In genomic region chr11:46695345-46696211, GRCh38 we compare ENCODE assay signal across 1 cellular context.
TF ChIP-seq lines count a peak whose summit lies in the region.

No MANE protein-coding gene starts in this region.

TF ChIP-seq in HepG2, 621 proteins besides CTCF, POLR2A, EP300 and RAD21 (continued from another document and continues in another):
- no peak for TF ChIP-seq PRDM4 (CRISPR knock-in tag; IDR thresholded peaks at IDR 0.05; ENCODE audit: borderline replicate concordance)
- no peak for TF ChIP-seq NR3C1 (CRISPR knock-in tag; IDR thresholded peaks at IDR 0.05)
- TF ChIP-seq SOX13 (IDR thresholded peaks at IDR 0.05) = no peak
- TF ChIP-seq SOX13 (CRISPR knock-in tag; conservative IDR thresholded peaks at IDR 0.05 in 1 of 2, IDR thresholded peaks at IDR 0.05 in 1 of 2) = peak in 1 of 2 experiments; percentile 67; a peak in 2 of 4 replicates
- TF ChIP-seq TFDP2 (CRISPR knock-in tag; IDR thresholded peaks at IDR 0.05) = peak; percentile 66
- no peak for TF ChIP-seq ZUFSP (CRISPR knock-in tag; IDR thresholded peaks at IDR 0.05; ENCODE audit: borderline replicate concordance)
- no peak for TF ChIP-seq ZNF530 (CRISPR knock-in tag; IDR thresholded peaks at IDR 0.05; ENCODE audit: low read depth)
- TF ChIP-seq CSRNP1 (CRISPR knock-in tag; IDR thresholded peaks at IDR 0.05) = no peak
- TF ChIP-seq ZFY (CRISPR knock-in tag; IDR thresholded peaks at IDR 0.05) = peak; percentile 86
- peak; percentile 37; the same call in 1 of the 2 replicates for TF ChIP-seq ETV5 (CRISPR knock-in tag; IDR thresholded peaks at IDR 0.05; ENCODE audit: borderline replicate concordance)
- TF ChIP-seq ATF5 (CRISPR knock-in tag; IDR thresholded peaks at IDR 0.05; ENCODE audit: low read depth) = no peak
- no peak for TF ChIP-seq KLF6 (CRISPR knock-in tag; IDR thresholded peaks at IDR 0.05)
- no peak for TF ChIP-seq HOXA9 (CRISPR knock-in tag; IDR thresholded peaks at IDR 0.05; ENCODE audit: borderline replicate concordance)
- TF ChIP-seq AHR (CRISPR knock-in tag; IDR thresholded peaks at IDR 0.05) = no peak
- TF ChIP-seq NR2C2 (CRISPR knock-in tag; IDR thresholded peaks at IDR 0.05; ENCODE audit: borderline replicate concordance) = no peak
- TF ChIP-seq ZNF350 (CRISPR knock-in tag; IDR thresholded peaks at IDR 0.05; ENCODE audit: borderline replicate concordance, low read depth) = peak; percentile 55; the same call in 1 of the 2 replicates
- no peak for TF ChIP-seq FOXP1 (IDR thresholded peaks at IDR 0.05)
- TF ChIP-seq FOXP1 (CRISPR knock-in tag; IDR thresholded peaks at IDR 0.05) = no peak
- 0 out of 2 replicates have a peak, but pooled peaks have one; percentile 21 for TF ChIP-seq THAP11 (CRISPR knock-in tag; IDR thresholded peaks at IDR 0.05)
- no peak for TF ChIP-seq ZBTB8A (CRISPR knock-in tag; IDR thresholded peaks at IDR 0.05; ENCODE audit: borderline replicate concordance, low read depth)
- TF ChIP-seq MXI1 (IDR thresholded peaks at IDR 0.05; ENCODE audit: borderline replicate concordance, low read depth, low read length) = no peak; the same call in 2 of the 3 replicates
- TF ChIP-seq HIVEP1 (CRISPR knock-in tag; IDR thresholded peaks at IDR 0.05) = no peak; the same call in 1 of the 2 replicates
- TF ChIP-seq ZFP62 (CRISPR knock-in tag; IDR thresholded peaks at IDR 0.05) = no peak
- no peak for TF ChIP-seq GMEB1 (CRISPR knock-in tag; IDR thresholded peaks at IDR 0.05; ENCODE audit: borderline replicate concordance)
- no peak for TF ChIP-seq SIX4 (CRISPR knock-in tag; IDR thresholded peaks at IDR 0.05)
- no peak; the same call in 1 of the 2 replicates for TF ChIP-seq ZMYM4 (CRISPR knock-in tag; IDR thresholded peaks at IDR 0.05)
- TF ChIP-seq KLF12 (CRISPR knock-in tag; IDR thresholded peaks at IDR 0.05; ENCODE audit: borderline replicate concordance) = no peak
- no peak for TF ChIP-seq RFX1 (IDR thresholded peaks at IDR 0.05)
- TF ChIP-seq PHF5A (CRISPR knock-in tag; IDR thresholded peaks at IDR 0.05; ENCODE audit: low read depth, unreplicated experiment) = no peak
- no peak for TF ChIP-seq ZNF646 (CRISPR knock-in tag; IDR thresholded peaks at IDR 0.05)
- peak; percentile 72; the same call in 1 of the 2 replicates for TF ChIP-seq REXO4 (CRISPR knock-in tag; IDR thresholded peaks at IDR 0.05; ENCODE audit: borderline replicate concordance)
- no peak for TF ChIP-seq DMTF1 (CRISPR knock-in tag; IDR thresholded peaks at IDR 0.05)
- 0 out of 2 replicates have a peak, but pooled peaks have one; percentile 25 for TF ChIP-seq SP4 (CRISPR knock-in tag; IDR thresholded peaks at IDR 0.05)
- TF ChIP-seq TEAD2 (CRISPR knock-in tag; IDR thresholded peaks at IDR 0.05) = peak; percentile 34; the same call in 1 of the 2 replicates
- TF ChIP-seq ZNF740 (CRISPR knock-in tag; IDR thresholded peaks at IDR 0.05) = no peak
- no peak for TF ChIP-seq HDAC6 (IDR thresholded peaks at IDR 0.05; ENCODE audit: low read depth, low read length)
- TF ChIP-seq ARNT (IDR thresholded peaks at IDR 0.05) = no peak
- no peak for TF ChIP-seq ZNF7 (CRISPR knock-in tag; IDR thresholded peaks at IDR 0.05)
